1 cellular context compared by ENCODE assay signal in genomic region chr1:10046356-10047085, GRCh38.
TF ChIP-seq lines count a peak whose summit lies in the region.

No MANE protein-coding gene starts in this region.

TF ChIP-seq in K562, 482 proteins besides CTCF, POLR2A, EP300 and RAD21:
- no peak for TF ChIP-seq UBTF (IDR thresholded peaks at IDR 0.05; ENCODE audit: borderline replicate concordance in 1 of 2, low read depth in 2 of 2, low read length in 2 of 2)
- peak in 1 of 2 experiments; percentile 6; a peak in 1 of 4 replicates for TF ChIP-seq MNT (conservative IDR thresholded peaks at IDR 0.05)
